Comparison of ENCODE assay signal across 8 cellular contexts in genomic region chr9:123929177-123929869, GRCh38. TPM values are rescaled to one million over a fixed set of nuclear protein-coding genes. Genes with fewer than 3 reads are reported as not detected.
DNase-seq lines count a peak whose midpoint lies in the region; ATAC-seq and TF ChIP-seq lines count a peak whose summit lies in the region.

No MANE protein-coding gene starts in this region.

- no peak overlapping the region for H3K27ac ChIP-seq in CD4-positive, alpha-beta T cell (ENCODE audit: low read depth, low read length)
- H3K27ac ChIP-seq in esophagus (ENCODE audit: low read depth in 2 of 2, low read length in 1 of 2) (peak overlapping the region; percentile 11 to 37), neuronal stem cell (replicated peaks; ENCODE audit: low read length) (peak overlapping the region; percentile 66)

- no peaks in the 10 kb centered on the region for H3K27me3 Mint-ChIP-seq in CD4-positive, alpha-beta T cell
- peaks cover 11% of the 10 kb centered on the region for H3K27me3 Mint-ChIP-seq in activated CD4-positive, alpha-beta T cell treated with anti-CD3 and anti-CD28 coated beads, Interleukin-2, amount 10 ng/mL, durations not matched to agents 24 days and 14 days

- no peak overlapping the region for H4K91ac ChIP-seq in neuronal stem cell (ENCODE audit: low read depth, low read length, poor library complexity)

- peak in 6 of 10 experiments; percentile 1 to 39 (median 4) for DNase-seq in CD4-positive, alpha-beta T cell
- DNase-seq in activated CD4-positive, alpha-beta T cell treated with anti-CD3 and anti-CD28 coated beads, Interleukin-2, amount 10 ng/mL, durations not matched to agents 24 days and 14 days: no peak
- DNase-seq in neuronal stem cell (ENCODE audit: low spot score): no peak
- DNase-seq in DMS114 treated with DMSO at 0.1 percent for 48 hours (lab: John Stamatoyannopoulos, UW; ENCODE audit: unreplicated experiment): no peak
- no peak for DNase-seq in SKM-1 (lab: John Stamatoyannopoulos, UW; ENCODE audit: unreplicated experiment)

- peak overlapping the region; percentile 33 for H3K27ac Mint-ChIP-seq in CD4-positive, alpha-beta T cell
- peak overlapping the region; percentile 63 for H3K27ac Mint-ChIP-seq in activated CD4-positive, alpha-beta T cell treated with anti-CD3 and anti-CD28 coated beads, Interleukin-2, amount 10 ng/mL, durations not matched to agents 24 days and 14 days

- peak; percentile 18 for ATAC-seq in CD4-positive, alpha-beta T cell (ENCODE audit: poor library complexity)
- ATAC-seq in GM19351 (IDR thresholded peaks at IDR 0.05; ENCODE audit: unreplicated experiment): peak; percentile 32
- ATAC-seq in HG03460 (IDR thresholded peaks at IDR 0.05; ENCODE audit: unreplicated experiment): peak; percentile 29

- H3K23ac ChIP-seq in neuronal stem cell (ENCODE audit: low read depth, low read length, poor library complexity): no peak overlapping the region

- no peak for TF ChIP-seq CTCF in CD4-positive, alpha-beta T cell (IDR thresholded peaks at IDR 0.05)

- POLR2A ChIA-PET in CD4-positive, alpha-beta T cell (lab: Charles Lee): no interaction called here

- peak overlapping the region; percentile 68 for H3K4me2 ChIP-seq in neuronal stem cell (ENCODE audit: insufficient read depth, low read length, poor library complexity, severe bottlenecking)

- H2BK15ac ChIP-seq in neuronal stem cell (ENCODE audit: low read length): no peak overlapping the region

- H2AFZ ChIP-seq in neuronal stem cell (ENCODE audit: low read length): peak overlapping the region; percentile 88

- no peak overlapping the region for H3K4ac ChIP-seq in neuronal stem cell (ENCODE audit: low read length)

- H3K36me3 ChIP-seq in esophagus (ENCODE audit: control insufficient read depth in 2 of 2, insufficient read depth in 2 of 2, low read length in 1 of 2) (no peaks in the 10 kb centered on the region), neuronal stem cell (replicated peaks in 1 of 2; ENCODE audit: control insufficient read depth in 2 of 2, insufficient read depth in 2 of 2, low read length in 2 of 2) (no peaks in the 10 kb centered on the region)

- peak overlapping the region; percentile 61 for H3K9ac ChIP-seq in neuronal stem cell (ENCODE audit: low read depth, low read length, poor library complexity)

- H4K8ac ChIP-seq in neuronal stem cell (ENCODE audit: low read depth, low read length): no peak overlapping the region

- H2BK120ac ChIP-seq in neuronal stem cell (ENCODE audit: low read depth, low read length): no peak overlapping the region

- no peak overlapping the region for H2BK12ac ChIP-seq in neuronal stem cell (ENCODE audit: low read length)

- H2AK5ac ChIP-seq in neuronal stem cell (ENCODE audit: low read depth, low read length): no peak overlapping the region

- no peak overlapping the region for H3K14ac ChIP-seq in neuronal stem cell (ENCODE audit: low read length)

- H3K9me3 Mint-ChIP-seq in CD4-positive, alpha-beta T cell: no peaks in the 10 kb centered on the region
- peaks cover 7% of the 10 kb centered on the region for H3K9me3 Mint-ChIP-seq in activated CD4-positive, alpha-beta T cell treated with anti-CD3 and anti-CD28 coated beads, Interleukin-2, amount 10 ng/mL, durations not matched to agents 24 days and 14 days

- peak overlapping the region; percentile 81 for H3K18ac ChIP-seq in neuronal stem cell (ENCODE audit: low read length)

- H2BK5ac ChIP-seq in neuronal stem cell (ENCODE audit: low read length): peak overlapping the region; percentile 40

- no peaks in the 10 kb centered on the region for H3K27me3 ChIP-seq in CD4-positive, alpha-beta T cell (ENCODE audit: control insufficient read depth, insufficient read depth, low read length)
- H3K27me3 ChIP-seq in esophagus (ENCODE audit: control insufficient read depth in 1 of 2, insufficient read depth in 2 of 2, low read length in 2 of 2) (no peaks in the 10 kb centered on the region), neuronal stem cell (ENCODE audit: control insufficient read depth in 3 of 3, insufficient read depth in 3 of 3, low read depth in 1 of 3, low read length in 3 of 3) (peaks cover 0 to 32% (median 0%) of the 10 kb centered on the region in 3 experiments)

- CTCF ChIA-PET in CD4-positive, alpha-beta T cell (lab: Charles Lee): no interaction called here

- peaks cover 0 to 3% of the 10 kb centered on the region in 2 donors for H3K4me1 ChIP-seq in esophagus (ENCODE audit: control insufficient read depth in 2 of 2, insufficient read depth in 2 of 2, low read length in 1 of 2)
- H3K4me1 ChIP-seq in neuronal stem cell (ENCODE audit: control insufficient read depth in 2 of 2, insufficient read depth in 1 of 2, low read depth in 1 of 2, low read length in 2 of 2): peaks cover 13 to 14% of the 10 kb centered on the region in 2 donors

- 2% methylated on average over 34 to 50 of the region's 50 CpGs for WGBS in esophagus, 2 donors
- no CpG with 5 or more reads among the region's 50 CpGs for WGBS in neuronal stem cell (ENCODE audit: extremely low coverage in 2 of 2, insufficient read length in 2 of 2, insufficient replicate concordance in 1 of 2), 2 donors

- peaks cover 36% of the 10 kb centered on the region for H3K4me1 Mint-ChIP-seq in CD4-positive, alpha-beta T cell (ENCODE audit: low read depth)
- peaks cover 35% of the 10 kb centered on the region for H3K4me1 Mint-ChIP-seq in activated CD4-positive, alpha-beta T cell treated with anti-CD3 and anti-CD28 coated beads, Interleukin-2, amount 10 ng/mL, durations not matched to agents 24 days and 14 days

- peak overlapping the region; percentile 84 for H3K4me3 Mint-ChIP-seq in CD4-positive, alpha-beta T cell
- H3K4me3 Mint-ChIP-seq in activated CD4-positive, alpha-beta T cell treated with anti-CD3 and anti-CD28 coated beads, Interleukin-2, amount 10 ng/mL, durations not matched to agents 24 days and 14 days: peak overlapping the region; percentile 81

- H3K36me3 Mint-ChIP-seq in CD4-positive, alpha-beta T cell (ENCODE audit: low read depth): peaks cover 7% of the 10 kb centered on the region
- H3K36me3 Mint-ChIP-seq in activated CD4-positive, alpha-beta T cell treated with anti-CD3 and anti-CD28 coated beads, Interleukin-2, amount 10 ng/mL, durations not matched to agents 24 days and 14 days (ENCODE audit: low read depth): peaks cover 13% of the 10 kb centered on the region

- intact Hi-C loops in CD4-positive, alpha-beta T cell (cut with DNase I, micrococcal nuclease): loop anchor here (10.0 kb wide), 2 partner anchors 65 to 1835 kb away; partner anchors contain the start of gene TTLL11 (in 1 of the 2)
- intact Hi-C loops in activated CD4-positive, alpha-beta T cell treated with anti-CD3 and anti-CD28 coated beads, Interleukin-2, amount 10 ng/mL, durations not matched to agents 24 days and 14 days (cut with micrococcal nuclease): loop anchor here (2.0 to 5.0 kb wide), 2 partner anchors 67 to 292 kb away; no protein-coding TSS in a partner anchor

- peak overlapping the region; percentile 71 to 86 for H3K4me3 ChIP-seq in esophagus (ENCODE audit: low read depth in 1 of 2, low read length in 2 of 2)
- H3K4me3 ChIP-seq in neuronal stem cell (ENCODE audit: low read length in 2 of 2): peak overlapping the region; percentile 65 to 89

- H3K79me1 ChIP-seq in neuronal stem cell (ENCODE audit: low read depth, low read length): peaks cover 4% of the 10 kb centered on the region

- no peaks in the 10 kb centered on the region for H3K9me3 ChIP-seq in CD4-positive, alpha-beta T cell (ENCODE audit: control insufficient read depth, low read length)
- H3K9me3 ChIP-seq in esophagus (ENCODE audit: control insufficient read depth in 2 of 2, insufficient read depth in 1 of 2, low read depth in 1 of 2, low read length in 1 of 2): no peaks in the 10 kb centered on the region
- no peaks in the 10 kb centered on the region for H3K9me3 ChIP-seq in neuronal stem cell (replicated peaks in 1 of 2; ENCODE audit: control insufficient read depth in 2 of 2, insufficient read depth in 1 of 2, low read depth in 1 of 2, low read length in 2 of 2)

RNA-seq across cellular contexts. Expression of gene DENND1A, which starts 0.6 kb away (rescaled TPM):
- 10 to 100 TPM; 20.0 to 20.6 TPM for total RNA-seq in CD4-positive, alpha-beta T cell
- total RNA-seq in activated CD4-positive, alpha-beta T cell treated with anti-CD3 and anti-CD28 coated beads, Interleukin-2, amount 10 ng/mL, durations not matched to agents 24 days and 14 days: 22.3 and 25.2 TPM in 2 replicates
- polyA plus RNA-seq in esophagus: 1 to 10 TPM; 4.6 to 4.8 TPM
- 29.0 TPM for polyA plus RNA-seq in neuronal stem cell (2013, experiment 1 of 2)
- polyA plus RNA-seq in neuronal stem cell (2013, experiment 2 of 2): 28.6 TPM

Comparison
In these comparisons a context has a peak if more than half of its experiments do, and no peak if none do; other contexts are left out.
1. DNase-seq: peak in CD4-positive, alpha-beta T cell (6 of 10); none in activated CD4-positive, alpha-beta T cell treated with anti-CD3 and anti-CD28 coated beads, Interleukin-2, amount 10 ng/mL, durations not matched to agents 24 days and 14 days (single experiment), neuronal stem cell (single experiment), DMS114 treated with DMSO at 0.1 percent for 48 hours (single experiment) and SKM-1 (single experiment).
2. Peak in every context shown above with its lines, with median percentiles within 50 percentile points of each other: ATAC-seq.